In genomic region chr6:165769884-165770283, GRCh38 we compare ENCODE assay signal across 28 cellular contexts.
"Had no signal": no experiment of that assay in that cellular context is flagged by ENCODE, and none has a peak within 500 bp of the region (broad histone marks: within the 10 kb centered on the region; RNA-seq: fewer than 3 reads in every experiment).

No MANE protein-coding gene starts in this region.

- H3K9me3 Mint-ChIP-seq: effector memory CD8-positive, alpha-beta T cell; natural killer cell treated with Interleukin-12 subunit alpha and Interleukin-12 subunit beta and Interleukin-15 and Interleukin-18, amount 100 ng/mL, for 72 hours; neural crest cell; stimulated activated naive CD8-positive, alpha-beta T cell treated with anti-CD3 and anti-CD28 coated beads, Interleukin-15, amount 100 ng/mL, for 72 hours had no signal

- ATAC-seq: effector memory CD8-positive, alpha-beta T cell; esophagus mucosa; foreskin keratinocyte; gastroesophageal sphincter; left ventricle myocardium superior; natural killer cell treated with Interleukin-12 subunit alpha and Interleukin-12 subunit beta and Interleukin-15 and Interleukin-18, amount 100 ng/mL, for 72 hours; right lobe of liver; stimulated activated naive CD8-positive, alpha-beta T cell treated with anti-CD3 and anti-CD28 coated beads, Interleukin-15, amount 100 ng/mL, for 72 hours had no signal

- H3K4me2 ChIP-seq: hepatocyte, smooth muscle cell had no signal

- H3K27ac Mint-ChIP-seq: effector memory CD8-positive, alpha-beta T cell; memory B cell; natural killer cell treated with Interleukin-12 subunit alpha and Interleukin-12 subunit beta and Interleukin-15 and Interleukin-18, amount 100 ng/mL, for 72 hours; progenitor cell of endocrine pancreas had no signal

- H3K79me2 ChIP-seq: hepatocyte, parathyroid adenoma had no signal

- H3K27ac ChIP-seq: coronary artery, epithelial cell of prostate, foreskin keratinocyte, gastroesophageal sphincter, hepatocyte, parathyroid adenoma, right lobe of liver, suprapubic skin, transverse colon, vagina had no signal

- H3K4me3 Mint-ChIP-seq: effector memory CD8-positive, alpha-beta T cell; memory B cell; natural killer cell treated with Interleukin-12 subunit alpha and Interleukin-12 subunit beta and Interleukin-15 and Interleukin-18, amount 100 ng/mL, for 72 hours; neural crest cell; stimulated activated naive CD8-positive, alpha-beta T cell treated with anti-CD3 and anti-CD28 coated beads, Interleukin-15, amount 100 ng/mL, for 72 hours had no signal

- H3K27me3 ChIP-seq: foreskin keratinocyte, gastroesophageal sphincter, heart left ventricle, hepatocyte, right lobe of liver, transverse colon, vagina had no signal

- H3K36me3 Mint-ChIP-seq: memory B cell; natural killer cell treated with Interleukin-12 subunit alpha and Interleukin-12 subunit beta and Interleukin-15 and Interleukin-18, amount 100 ng/mL, for 72 hours had no signal

- H3K9ac ChIP-seq: parathyroid adenoma had no signal

- H3K4me3 ChIP-seq: coronary artery, gastroesophageal sphincter, heart left ventricle, hepatocyte, lung, right lobe of liver, smooth muscle cell, suprapubic skin, transverse colon, vagina had no signal

- H3K9me3 ChIP-seq: gastroesophageal sphincter, heart left ventricle, right lobe of liver, suprapubic skin, transverse colon, vagina had no signal

- H3K36me3 ChIP-seq: gastroesophageal sphincter, heart left ventricle, right lobe of liver, suprapubic skin, transverse colon, vagina had no signal

- H2AFZ ChIP-seq: hepatocyte, parathyroid adenoma had no signal

- FAIRE-seq: endometrium, kidney had no signal

- H3K4me1 Mint-ChIP-seq: memory B cell; stimulated activated naive CD8-positive, alpha-beta T cell treated with anti-CD3 and anti-CD28 coated beads, Interleukin-15, amount 100 ng/mL, for 72 hours had no signal

- DNase-seq: effector memory CD8-positive, alpha-beta T cell; foreskin keratinocyte; heart left ventricle; kidney; left ventricle myocardium superior; right lobe of liver; stimulated activated CD4-positive, alpha-beta T cell treated with anti-CD3 and anti-CD28 coated beads, Interleukin-12 subunit alpha, Interleukin-12 subunit beta, amount 100 ng/mL, for 4 hours; stimulated activated CD4-positive, alpha-beta T cell treated with anti-CD3 and anti-CD28 coated beads, Interleukin-1b, Interleukin-23, amount 100 ng/mL, for 48 hours; stimulated activated CD4-positive, alpha-beta T cell treated with anti-CD3 and anti-CD28 coated beads, Interleukin-4, amount 100 ng/mL, for 1 hour; stimulated activated CD8-positive, alpha-beta memory T cell treated with anti-CD3 and anti-CD28 coated beads, Interleukin-4, amount 100 ng/mL, for 48 hours; stimulated activated naive CD4-positive, alpha-beta T cell; stimulated activated naive CD8-positive, alpha-beta T cell treated with anti-CD3 and anti-CD28 coated beads, Interleukin-15, amount 100 ng/mL, for 72 hours; transverse colon had no signal

- H3K4me1 ChIP-seq: foreskin keratinocyte, parathyroid adenoma, suprapubic skin, transverse colon, vagina had no signal
